Comparison of ENCODE assay signal across 8 cellular contexts in the genomic region with DNA sequence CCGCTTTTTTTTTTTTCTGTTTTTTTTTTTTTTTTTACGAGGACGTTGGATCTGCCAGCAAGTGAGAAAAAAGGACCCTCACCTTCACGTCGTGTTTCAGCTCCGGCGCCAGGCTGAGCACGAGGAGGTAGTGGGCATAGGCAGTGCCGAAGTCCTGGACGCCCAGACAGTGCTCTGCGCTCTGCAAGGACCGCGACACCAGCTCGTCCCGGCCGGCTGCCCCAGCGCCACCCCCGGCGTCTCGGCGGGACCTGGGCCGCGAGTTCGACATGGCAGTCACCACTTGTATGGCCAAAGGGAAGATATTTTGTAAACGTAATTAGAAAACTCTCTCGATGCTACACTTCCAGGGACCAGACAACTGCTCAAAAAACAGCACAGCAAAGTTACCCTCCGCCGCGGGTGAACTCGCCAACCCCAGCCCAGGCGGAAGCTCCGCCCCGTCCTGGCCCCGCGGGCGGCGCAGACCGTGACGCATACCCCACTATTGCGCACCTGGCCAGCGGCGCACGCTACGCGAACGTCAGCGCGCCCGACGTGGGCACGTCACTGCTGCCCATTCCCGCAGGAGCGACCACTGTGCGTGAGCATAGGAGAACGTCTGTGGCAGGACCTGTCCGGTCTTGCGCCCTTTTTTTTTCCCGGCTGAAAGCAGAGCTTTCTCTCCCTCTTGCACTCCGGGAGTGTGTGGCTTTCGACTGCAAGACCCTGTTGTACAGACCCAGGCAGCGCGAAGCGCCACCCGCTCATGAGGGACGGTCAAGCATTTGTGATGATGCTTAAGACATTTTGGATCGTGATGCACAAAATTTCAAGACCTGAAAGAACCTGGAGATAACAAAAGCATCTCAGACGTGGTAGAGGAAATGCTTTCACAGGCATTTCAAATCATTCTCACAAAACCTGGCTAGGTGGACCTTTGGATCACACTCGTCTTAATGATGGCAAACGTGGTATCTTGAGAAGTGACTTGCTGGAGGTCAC. TPM values are rescaled to one million over a fixed set of nuclear protein-coding genes. Genes with fewer than 3 reads are reported as not detected.
DNase-seq lines count a peak whose midpoint lies in the region; ATAC-seq and TF ChIP-seq lines count a peak whose summit lies in the region.

Gene PRMT9 (minus strand): TSS at position 447 of the 984 bp plus-strand sequence. CDS start 176 bp downstream, at position 271.

- peak; percentile 99 for ATAC-seq in HG02642 (IDR thresholded peaks at IDR 0.05; ENCODE audit: poor library complexity, unreplicated experiment)
- peak; percentile 99 to 100 (median 100) for ATAC-seq in heart right ventricle
- ATAC-seq in upper lobe of left lung (ENCODE audit: low FRiP score in 2 of 2), result peak; percentile 99 to 100

- TF ChIP-seq POLR2A in upper lobe of left lung (IDR thresholded peaks at IDR 0.05), result peak in 3 of 4 donors; percentile 65 to 94 (median 76)

- intact Hi-C loops in heart right ventricle (cut with DNase I), result loop anchor here in 1 of 10 donors (5.0 kb wide), 1 partner anchor 67 kb away; the partner anchor contains the start of gene TMEM184C
- intact Hi-C loops in posterior cingulate gyrus (cut with DNase I), result loop anchor here (5.0 kb wide), 1 partner anchor 67 kb away; the partner anchor contains the start of gene TMEM184C

- H3K27ac ChIP-seq in heart right ventricle (peak within 1 kb of the TSS; percentile 76 to 95 (median 88)), upper lobe of left lung (peak within 1 kb of the TSS; percentile 83 to 93 (median 88))

- TF ChIP-seq CTCF in GM12875 (IDR thresholded peaks at IDR 0.05; ENCODE audit: borderline replicate concordance, insufficient read depth, low read depth, low read length) (no peak), heart right ventricle (IDR thresholded peaks at IDR 0.05) (no peak), upper lobe of left lung (IDR thresholded peaks at IDR 0.05) (peak in 2 of 6 experiments; percentile 7 to 13)

- 0 to 1% methylated on average over 69 of the region's 69 CpGs for WGBS in heart right ventricle, 2 donors
- WGBS in upper lobe of left lung, 2 donors, result 0 to 1% methylated on average over 37 to 51 of the region's 69 CpGs

- peak within 1 kb of the TSS; percentile 80 for H3K4me3 ChIP-seq in GM12875 (ENCODE audit: low read depth, low read length)
- H3K4me3 ChIP-seq in heart right ventricle, result peak within 1 kb of the TSS; percentile 51 to 96 (median 78)
- H3K4me3 ChIP-seq in upper lobe of left lung, result peak within 1 kb of the TSS; percentile 62 to 73 (median 66)

- DNase-seq in NCI-H1105 (lab: John Stamatoyannopoulos, UW) (peak; percentile 48), T follicular helper cell (ENCODE audit: low read depth) (peak; percentile 76), amniotic epithelial cell (ENCODE audit: low read depth) (peak; percentile 85), heart right ventricle (peak; percentile 91 to 93), posterior cingulate gyrus (peak; percentile 80 to 99 (median 91)), upper lobe of left lung (peak; percentile 91 to 98)

- H3K27me3 ChIP-seq in heart right ventricle (no peaks in the 10 kb centered on the region), upper lobe of left lung (no peaks in the 10 kb centered on the region)

- H3K36me3 ChIP-seq in heart right ventricle (peaks cover 0 to 12% (median 0%) of the 10 kb centered on the region in 9 donors), upper lobe of left lung (peaks cover 0 to 7% (median 0%) of the 10 kb centered on the region in 4 donors)

- peak in 1 of 4 donors; percentile 64 for TF ChIP-seq EP300 in upper lobe of left lung (IDR thresholded peaks at IDR 0.05)

- H3K4me1 ChIP-seq in heart right ventricle (peaks cover 0 to 24% (median 16%) of the 10 kb centered on the region in 9 donors), upper lobe of left lung (peaks cover 0 to 20% (median 12%) of the 10 kb centered on the region in 4 donors)

- H3K9me3 ChIP-seq in heart right ventricle (no peaks in the 10 kb centered on the region), upper lobe of left lung (no peaks in the 10 kb centered on the region)

RNA-seq across cellular contexts. Expression of gene PRMT9, which starts in this region (rescaled TPM):
- total RNA-seq in heart right ventricle (1 to 10 TPM; 5.1 to 7.3 (median 6.6) TPM), upper lobe of left lung (10 to 100 TPM in 2 of 6 donors, 1 to 10 TPM in 4; 5.7 to 12.6 (median 8.0) TPM)
- polyA plus RNA-seq in heart right ventricle, result 1 to 10 TPM; 3.0 to 3.9 TPM

Comparison
In these comparisons a context has a peak if more than half of its experiments do, and no peak if none do; other contexts are left out.
1. Peak in every context shown above with its lines: DNase-seq, ATAC-seq, H3K4me3 ChIP-seq and H3K27ac ChIP-seq.